In genomic region chr4:75321484-75321883, GRCh38 we compare ENCODE assay signal across 29 cellular contexts.
"Had no signal": no experiment of that assay in that cellular context is flagged by ENCODE, and none has a peak within 500 bp of the region (broad histone marks: within the 10 kb centered on the region; RNA-seq: fewer than 3 reads in every experiment).

No MANE protein-coding gene starts in this region.

- FAIRE-seq: pancreas, urothelium cell line had no signal

- H3K4me1 ChIP-seq: pancreas, prostate gland, stomach, suprapubic skin, upper lobe of right lung had no signal

- H3K27ac ChIP-seq: left ventricle myocardium inferior, pancreas, prostate gland, skin epidermis, stomach, suprapubic skin, thoracic aorta, tibial artery, upper lobe of right lung had no signal

- H3K9me3 ChIP-seq: pancreas, prostate gland, suprapubic skin, thoracic aorta, tibial artery, upper lobe of right lung had no signal

- H3K27ac Mint-ChIP-seq: naive thymus-derived CD4-positive, alpha-beta T cell; natural killer cell treated with Interleukin-12 subunit alpha and Interleukin-12 subunit beta and Interleukin-15 and Interleukin-18, amount 100 ng/mL, for 72 hours; stimulated activated naive B cell treated with anti-CD40 and anti-IgM and Interleukin-4, amounts not matched to agents 10 μg/mL and 1 μg/mL and 100 μg/mL, for 72 hours had no signal

- H3K36me3 ChIP-seq: left ventricle myocardium inferior, pancreas, prostate gland, stomach, suprapubic skin, thoracic aorta, tibial artery, upper lobe of right lung had no signal

- H3K4me3 Mint-ChIP-seq: naive thymus-derived CD4-positive, alpha-beta T cell; natural killer cell treated with Interleukin-12 subunit alpha and Interleukin-12 subunit beta and Interleukin-15 and Interleukin-18, amount 100 ng/mL, for 72 hours; stimulated activated naive B cell treated with anti-CD40 and anti-IgM and Interleukin-4, amounts not matched to agents 10 μg/mL and 1 μg/mL and 100 μg/mL, for 72 hours had no signal

- DNase-seq: islet precursor cell; left ventricle myocardium inferior; mesendoderm; midbrain; mucosa of descending colon; naive thymus-derived CD4-positive, alpha-beta T cell; nucleus accumbens; pancreas; posterior cingulate gyrus; retina; right cardiac atrium; stimulated activated CD4-positive, alpha-beta T cell treated with anti-CD3 and anti-CD28 coated beads, Interleukin-12 subunit alpha, Interleukin-12 subunit beta, amount 100 ng/mL, for 4 hours; stimulated activated CD4-positive, alpha-beta T cell treated with anti-CD3 and anti-CD28 coated beads, Interleukin-15, amount 100 ng/mL, for 24 hours; stimulated activated CD4-positive, alpha-beta T cell treated with anti-CD3 and anti-CD28 coated beads, Interleukin-2, amount 100 ng/mL, for 24 hours; stimulated activated CD4-positive, alpha-beta T cell treated with anti-CD3 and anti-CD28 coated beads, Interleukin-4, amount 100 ng/mL, for 1 hour; stimulated activated naive B cell treated with anti-CD40 and anti-IgM and Interleukin-4, amounts not matched to agents 10 μg/mL and 1 μg/mL and 100 μg/mL, for 72 hours; stimulated activated naive CD8-positive, alpha-beta T cell treated with anti-CD3 and anti-CD28 coated beads, Interleukin-15, Interleukin-2, amounts not matched to agents 100 U/mL and 50 U/mL, for 24 hours; stomach; tibial artery; trophoblast cell; upper lobe of right lung had no signal

- H3K27me3 Mint-ChIP-seq: natural killer cell treated with Interleukin-12 subunit alpha and Interleukin-12 subunit beta and Interleukin-15 and Interleukin-18, amount 100 ng/mL, for 72 hours had no signal

- H3K4me3 ChIP-seq: left ventricle myocardium inferior, lung, mucosa of descending colon, pancreas, prostate gland, skin epidermis, stomach, suprapubic skin, thoracic aorta, tibial artery, upper lobe of right lung had no signal

- H3K27me3 ChIP-seq: pancreas, stomach, suprapubic skin, tibial artery, upper lobe of right lung had no signal

- H3K4me1 Mint-ChIP-seq: naive thymus-derived CD4-positive, alpha-beta T cell; stimulated activated naive B cell treated with anti-CD40 and anti-IgM and Interleukin-4, amounts not matched to agents 10 μg/mL and 1 μg/mL and 100 μg/mL, for 72 hours had no signal

- ATAC-seq: mucosa of descending colon; naive thymus-derived CD4-positive, alpha-beta T cell; natural killer cell treated with Interleukin-12 subunit alpha and Interleukin-12 subunit beta and Interleukin-15 and Interleukin-18, amount 100 ng/mL, for 72 hours; pancreas; right cardiac atrium; sciatic nerve; stimulated activated naive B cell treated with anti-CD40 and anti-IgM and Interleukin-4, amounts not matched to agents 10 μg/mL and 1 μg/mL and 100 μg/mL, for 72 hours; stimulated activated naive CD8-positive, alpha-beta T cell treated with anti-CD3 and anti-CD28 coated beads, Interleukin-15, Interleukin-2, amounts not matched to agents 100 U/mL and 50 U/mL, for 24 hours; upper lobe of right lung had no signal
